ENCODE assay signal across 1 cellular context in genomic region chrX:143580266-143580665, GRCh38.
TF ChIP-seq lines count a peak whose summit lies in the region.

No MANE protein-coding gene starts in this region.

TF ChIP-seq in GM12878, 131 proteins besides CTCF, POLR2A, EP300 and RAD21:
- TF ChIP-seq STAT1 (conservative IDR thresholded peaks at IDR 0.05): no peak
- TF ChIP-seq MLLT1 (IDR thresholded peaks at IDR 0.05): no peak
- no peak for TF ChIP-seq PBX3 (IDR thresholded peaks at IDR 0.05; ENCODE audit: insufficient replicate concordance, low read depth, low read length)
- no peak for TF ChIP-seq CEBPB (IDR thresholded peaks at IDR 0.05; ENCODE audit: borderline replicate concordance in 1 of 2, low read depth in 2 of 2, low read length in 2 of 2)
- TF ChIP-seq ZNF24 (IDR thresholded peaks at IDR 0.05): no peak
